ENCODE assay signal across 34 cellular contexts in the genomic region with DNA sequence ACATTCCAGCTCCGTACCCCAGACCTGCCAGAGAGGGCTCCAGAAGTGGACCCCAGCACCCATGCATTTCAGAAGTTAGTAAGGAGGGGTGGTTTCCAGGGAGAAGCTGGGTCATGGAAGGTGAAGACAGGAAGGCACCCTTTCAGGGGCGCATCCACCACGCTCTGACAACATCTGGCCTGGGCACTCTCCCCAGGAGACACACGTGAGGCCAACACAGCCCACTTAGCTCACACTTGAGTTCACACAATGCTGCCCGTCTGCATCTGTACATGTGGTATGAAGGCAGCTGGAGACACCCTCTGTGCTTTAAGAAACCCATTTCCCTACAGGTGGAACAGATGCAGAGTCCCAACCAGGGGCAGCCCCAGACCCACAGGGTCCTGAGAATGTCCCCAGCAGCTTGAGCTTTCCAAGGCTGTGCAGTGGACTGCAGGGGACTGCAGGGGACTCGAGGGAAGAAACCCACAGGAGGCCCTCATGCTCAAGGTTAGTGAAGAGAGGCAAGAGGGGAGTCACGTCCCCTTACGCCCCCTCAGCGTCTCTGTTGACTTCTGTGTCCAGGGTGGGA.
"Had no signal": no experiment of that assay in that cellular context is flagged by ENCODE, and none has a peak within 500 bp of the region (broad histone marks: within the 10 kb centered on the region; RNA-seq: fewer than 3 reads in every experiment).

No MANE protein-coding gene starts in this region.

- H3K4me3 ChIP-seq: adrenal gland, body of pancreas, esophagus squamous epithelium, gastroesophageal sphincter had no signal

- H3K27me3 ChIP-seq: adrenal gland, body of pancreas, esophagus squamous epithelium had no signal

- H3K4me1 Mint-ChIP-seq: activated B cell treated with CpG ODN at 0.5 μM for 24 hours; activated CD8-positive, alpha-beta memory T cell treated with anti-CD3 and anti-CD28 coated beads, Interleukin-2, amount 10 ng/mL, durations not matched to agents 7 days and 5 days; activated naive CD4-positive, alpha-beta T cell treated with anti-CD3 and anti-CD28 coated beads, Interleukin-2, amount 50 U/mL, for 24 hours; activated naive CD8-positive, alpha-beta T cell treated with anti-CD3 and anti-CD28 coated beads for 36 hours; activated naive CD8-positive, alpha-beta T cell treated with anti-CD3 and anti-CD28 coated beads, Interleukin-2, amount 50 U/mL, for 24 hours had no signal

- H3K9me3 Mint-ChIP-seq: activated naive CD4-positive, alpha-beta T cell treated with anti-CD3 and anti-CD28 coated beads for 36 hours; activated naive CD4-positive, alpha-beta T cell treated with anti-CD3 and anti-CD28 coated beads, Interleukin-2, amount 50 U/mL, for 24 hours; activated naive CD8-positive, alpha-beta T cell treated with anti-CD3 and anti-CD28 coated beads for 36 hours; activated naive CD8-positive, alpha-beta T cell treated with anti-CD3 and anti-CD28 coated beads, Interleukin-2, amount 50 U/mL, for 24 hours had no signal

- H3K27ac Mint-ChIP-seq: activated B cell treated with CpG ODN at 0.5 μM for 24 hours; activated CD8-positive, alpha-beta memory T cell treated with anti-CD3 and anti-CD28 coated beads, Interleukin-2, amount 10 ng/mL, durations not matched to agents 7 days and 5 days; activated CD8-positive, alpha-beta T cell treated with anti-CD3 and anti-CD28 coated beads, Interleukin-2, amount 10 ng/mL, durations not matched to agents 7 days and 5 days; activated naive CD4-positive, alpha-beta T cell treated with anti-CD3 and anti-CD28 coated beads for 36 hours; activated naive CD4-positive, alpha-beta T cell treated with anti-CD3 and anti-CD28 coated beads, Interleukin-2, amount 50 U/mL, for 24 hours; activated naive CD8-positive, alpha-beta T cell treated with anti-CD3 and anti-CD28 coated beads for 36 hours; activated naive CD8-positive, alpha-beta T cell treated with anti-CD3 and anti-CD28 coated beads, Interleukin-2, amount 50 U/mL, for 24 hours; activated T-helper 1 cell treated with anti-CD3 and anti-CD28 coated beads, Interleukin-12 subunit alpha, Interleukin-12 subunit beta, Interleukin-2, Interleukin-4 antibody, amounts not matched to agents 30 ng/mL and 10 ng/mL and 1 ng/mL, durations not matched to agents 14 hours and 24 hours and 36 hours; activated T-helper 2 cell treated with anti-CD3 and anti-CD28 coated beads, Interferon-gamma antibody, Interleukin-2, Interleukin-4, amounts not matched to agents 10 μg/mL and 5 μg/mL and 100 μg/mL, durations not matched to agents 14 hours and 24 hours and 36 hours; effector memory CD8-positive, alpha-beta T cell; T-helper 2 cell treated with Interferon-gamma antibody and Interleukin-4, amounts not matched to agents 5 μg/mL and 100 μg/mL, for 36 hours had no signal

- H3K4me3 Mint-ChIP-seq: activated B cell treated with CpG ODN at 0.5 μM for 24 hours; activated CD8-positive, alpha-beta memory T cell treated with anti-CD3 and anti-CD28 coated beads, Interleukin-2, amount 10 ng/mL, durations not matched to agents 7 days and 5 days; activated CD8-positive, alpha-beta T cell treated with anti-CD3 and anti-CD28 coated beads, Interleukin-2, amount 10 ng/mL, durations not matched to agents 7 days and 5 days; activated naive CD4-positive, alpha-beta T cell treated with anti-CD3 and anti-CD28 coated beads for 36 hours; activated naive CD4-positive, alpha-beta T cell treated with anti-CD3 and anti-CD28 coated beads, Interleukin-2, amount 50 U/mL, for 24 hours; activated naive CD8-positive, alpha-beta T cell treated with anti-CD3 and anti-CD28 coated beads for 36 hours; activated naive CD8-positive, alpha-beta T cell treated with anti-CD3 and anti-CD28 coated beads, Interleukin-2, amount 50 U/mL, for 24 hours; activated T-helper 1 cell treated with anti-CD3 and anti-CD28 coated beads, Interleukin-12 subunit alpha, Interleukin-12 subunit beta, Interleukin-2, Interleukin-4 antibody, amounts not matched to agents 30 ng/mL and 10 ng/mL and 1 ng/mL, durations not matched to agents 14 hours and 24 hours and 36 hours; effector memory CD8-positive, alpha-beta T cell; T-helper 2 cell treated with Interferon-gamma antibody and Interleukin-4, amounts not matched to agents 5 μg/mL and 100 μg/mL, for 36 hours had no signal

- H3K27me3 Mint-ChIP-seq: activated B cell treated with CpG ODN at 0.5 μM for 24 hours; activated CD8-positive, alpha-beta memory T cell treated with anti-CD3 and anti-CD28 coated beads, Interleukin-2, amount 10 ng/mL, durations not matched to agents 7 days and 5 days; activated naive CD4-positive, alpha-beta T cell treated with anti-CD3 and anti-CD28 coated beads, Interleukin-2, amount 50 U/mL, for 24 hours; activated naive CD8-positive, alpha-beta T cell treated with anti-CD3 and anti-CD28 coated beads for 36 hours; activated naive CD8-positive, alpha-beta T cell treated with anti-CD3 and anti-CD28 coated beads, Interleukin-2, amount 50 U/mL, for 24 hours; effector memory CD8-positive, alpha-beta T cell had no signal

- H3K36me3 ChIP-seq: adrenal gland, esophagus squamous epithelium, gastroesophageal sphincter, WERI-Rb-1 had no signal

- H3K36me3 Mint-ChIP-seq: activated CD8-positive, alpha-beta memory T cell treated with anti-CD3 and anti-CD28 coated beads, Interleukin-2, amount 10 ng/mL, durations not matched to agents 7 days and 5 days; activated naive CD4-positive, alpha-beta T cell treated with anti-CD3 and anti-CD28 coated beads, Interleukin-2, amount 50 U/mL, for 24 hours; activated naive CD8-positive, alpha-beta T cell treated with anti-CD3 and anti-CD28 coated beads for 36 hours had no signal

- H3K9me3 ChIP-seq: adrenal gland, body of pancreas, esophagus squamous epithelium, gastroesophageal sphincter had no signal

- DNase-seq: activated B cell treated with CpG ODN at 0.5 μM for 24 hours; activated CD4-positive, alpha-beta T cell treated with anti-CD3 and anti-CD28 coated beads for 48 hours; activated CD4-positive, alpha-beta T cell treated with anti-CD3 and anti-CD28 coated beads, Interleukin-2, amount 50 U/mL, for 1 hour; activated CD4-positive, alpha-beta T cell treated with anti-CD3 and anti-CD28 coated beads, Interleukin-2, amount 50 U/mL, for 48 hours; activated CD8-positive, alpha-beta memory T cell treated with anti-CD3 and anti-CD28 coated beads, Interleukin-2, amount 10 ng/mL, durations not matched to agents 7 days and 5 days; activated CD8-positive, alpha-beta memory T cell treated with anti-CD3 and anti-CD28 coated beads, Interleukin-2, amount 50 U/mL, for 4 hours; activated CD8-positive, alpha-beta T cell treated with anti-CD3 and anti-CD28 coated beads, Interleukin-2, amount 10 ng/mL, durations not matched to agents 7 days and 5 days; activated effector memory CD4-positive, alpha-beta T cell treated with anti-CD3 and anti-CD28 coated beads, Interleukin-2, amount 50 U/mL, for 16 hours; activated naive CD4-positive, alpha-beta T cell treated with anti-CD3 and anti-CD28 coated beads for 36 hours; activated naive CD8-positive, alpha-beta T cell treated with anti-CD3 and anti-CD28 coated beads for 36 hours; activated naive CD8-positive, alpha-beta T cell treated with anti-CD3 and anti-CD28 coated beads, Interleukin-2, amount 50 U/mL, for 24 hours; activated T-cell treated with anti-CD3 and anti-CD28 coated beads, Interleukin-2, amount 50 U/mL, for 1 hour; activated T-cell treated with anti-CD3 and anti-CD28 coated beads, Interleukin-2, amount 50 U/mL, for 48 hours; adrenal gland; amygdala; aorta; body of pancreas; caudate nucleus; cortex of kidney; dermis blood vessel endothelial cell; effector CD4-positive, alpha-beta T cell; effector memory CD8-positive, alpha-beta T cell; erythroblast; esophagus squamous epithelium; foreskin melanocyte; head of caudate nucleus; hippocampal formation; T1000; WERI-Rb-1 had no signal

- H3K4me1 ChIP-seq: adrenal gland, body of pancreas, esophagus squamous epithelium, gastroesophageal sphincter had no signal

- H3K27ac ChIP-seq: adrenal gland, body of pancreas, esophagus squamous epithelium, gastroesophageal sphincter, WERI-Rb-1 had no signal
